Comparison of ENCODE assay signal across 27 cellular contexts in genomic region chr19:13330285-13330684, GRCh38.
"Had no signal": no experiment of that assay in that cellular context is flagged by ENCODE, and none has a peak within 500 bp of the region (broad histone marks: within the 10 kb centered on the region; RNA-seq: fewer than 3 reads in every experiment).

No MANE protein-coding gene starts in this region.

- FAIRE-seq: urothelium cell line had no signal

- H3K36me3 ChIP-seq: stomach, suprapubic skin, thoracic aorta, thyroid gland, tibial artery, tibial nerve, transverse colon, upper lobe of left lung, upper lobe of right lung, uterus, vagina had no signal

- DNase-seq: stimulated activated CD4-positive, alpha-beta T cell treated with anti-CD3 and anti-CD28 coated beads, Interleukin-2, amount 100 ng/mL, for 48 hours; stimulated activated CD4-positive, alpha-beta T cell treated with anti-CD3 and anti-CD28 coated beads, Interleukin-4, amount 100 ng/mL, for 1 hour; stimulated activated CD4-positive, alpha-beta T cell treated with anti-CD3 and anti-CD28 coated beads, Interleukin-4, amount 100 ng/mL, for 24 hours; stimulated activated CD4-positive, alpha-beta T cell treated with anti-CD3 and anti-CD28 coated beads, Interleukin-4, amount 100 ng/mL, for 4 hours; stimulated activated CD8-positive, alpha-beta memory T cell treated with anti-CD3 and anti-CD28 coated beads, Interleukin-4, amount 100 ng/mL, for 48 hours; stimulated activated naive B cell treated with anti-CD40 and anti-IgM and Interleukin-4, amounts not matched to agents 10 μg/mL and 1 μg/mL and 100 μg/mL, for 72 hours; stimulated activated naive CD4-positive, alpha-beta T cell; stimulated activated naive CD4-positive, alpha-beta T cell treated with Interleukin-2 at 50 U/mL for 16 hours; stimulated activated naive CD8-positive, alpha-beta T cell treated with anti-CD3 and anti-CD28 coated beads, Interleukin-15, amount 100 ng/mL, for 72 hours; stimulated activated naive CD8-positive, alpha-beta T cell treated with anti-CD3 and anti-CD28 coated beads, Interleukin-15, Interleukin-2, amounts not matched to agents 100 U/mL and 50 U/mL, for 24 hours; stomach; substantia nigra; testis; thyroid gland; tibial artery; transverse colon; trophoblast cell; upper lobe of left lung; upper lobe of right lung; uterus had no signal

- H3K4me1 ChIP-seq: stomach, suprapubic skin, testis, thyroid gland, tibial artery, tibial nerve, transverse colon, upper lobe of left lung, upper lobe of right lung, uterus, vagina had no signal

- H3K27ac ChIP-seq: stomach, suprapubic skin, testis, thoracic aorta, thyroid gland, tibial artery, tibial nerve, transverse colon, upper lobe of left lung, upper lobe of right lung, uterus, vagina had no signal

- H3K4me3 ChIP-seq: stomach, suprapubic skin, testis, thoracic aorta, thyroid gland, tibial artery, tibial nerve, transverse colon, upper lobe of left lung, upper lobe of right lung, uterus, vagina had no signal

- H3K9me3 ChIP-seq: suprapubic skin, testis, thoracic aorta, thyroid gland, transverse colon, upper lobe of left lung, vagina had no signal

- H3K27me3 ChIP-seq: testis, thyroid gland, tibial nerve, transverse colon, upper lobe of left lung, upper lobe of right lung, uterus, vagina had no signal

- ATAC-seq: stimulated activated effector memory CD8-positive, alpha-beta T cell treated with anti-CD3 and anti-CD28 coated beads, Interleukin-12 subunit alpha, Interleukin-12 subunit beta, amount 100 ng/mL, for 72 hours; stimulated activated memory B cell treated with anti-CD40 and anti-IgM and Interleukin-4, amounts not matched to agents 10 μg/mL and 1 μg/mL and 100 μg/mL, for 72 hours; stimulated activated naive B cell treated with anti-CD40 and anti-IgM and Interleukin-4, amounts not matched to agents 10 μg/mL and 1 μg/mL and 100 μg/mL, for 72 hours; stimulated activated naive CD8-positive, alpha-beta T cell treated with anti-CD3 and anti-CD28 coated beads, Interleukin-15, amount 100 ng/mL, for 72 hours; stimulated activated naive CD8-positive, alpha-beta T cell treated with anti-CD3 and anti-CD28 coated beads, Interleukin-15, Interleukin-2, amounts not matched to agents 100 U/mL and 50 U/mL, for 24 hours; upper lobe of right lung had no signal
